10 cellular contexts compared by ENCODE assay signal in the genomic region with DNA sequence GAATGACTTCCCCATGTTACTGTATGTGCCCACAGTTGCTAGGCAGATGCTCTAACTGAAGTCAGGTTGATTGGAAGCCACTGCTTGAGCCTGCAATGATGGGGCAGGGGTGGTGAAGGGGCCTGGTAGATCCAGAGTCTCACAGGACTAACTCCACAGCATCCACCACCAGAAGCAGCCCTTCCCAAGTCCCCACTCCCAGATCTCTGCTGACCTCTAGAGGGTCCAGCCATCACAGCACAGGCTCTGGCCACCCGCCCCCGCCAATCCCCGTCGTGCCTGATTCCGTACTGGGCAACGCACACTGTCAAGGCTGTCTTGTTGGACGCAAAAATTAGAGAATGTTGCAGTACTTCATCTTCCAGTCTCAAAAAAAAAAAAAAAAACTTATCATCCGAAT.
A peak's percentile ranks its signal among the peaks of the same experiment; 100 is the strongest.
DNase-seq lines count a peak whose midpoint lies in the region; ATAC-seq, FAIRE-seq and TF ChIP-seq lines count a peak whose summit lies in the region.
"Had no signal": no experiment of that assay in that cellular context is flagged by ENCODE, and none has a peak within 500 bp of the region (broad histone marks: within the 10 kb centered on the region; RNA-seq: fewer than 3 reads in every experiment).

No MANE protein-coding gene starts in this region.

- CTCF ChIA-PET in A673 (lab: Charles Lee), result no interaction called here

- TF ChIP-seq POLR2A in H54 (IDR thresholded peaks at IDR 0.05; ENCODE audit: low read depth, low read length), result no peak

- peak; percentile 4 for DNase-seq in A673 (ENCODE audit: low spot score)
- DNase-seq in H54 (ENCODE audit: insufficient read length, low spot score), result peak; percentile 18
- DNase-seq in adipocyte (ENCODE audit: low read depth), result peak; percentile 42
- peak; percentile 24 for DNase-seq in hepatic stellate cell (ENCODE audit: low spot score)
- no peak for DNase-seq in T-helper 17 cell
- DNase-seq in activated T-cell treated with anti-CD3 and anti-CD28 coated beads, Interleukin-2, amount 50 U/mL, for 24 hours, result no peak
- no peak for DNase-seq in stimulated activated CD8-positive, alpha-beta memory T cell treated with anti-CD3 and anti-CD28 coated beads, Interleukin-4, amount 100 ng/mL, for 48 hours
- DNase-seq: NCI-H510A; stimulated activated CD4-positive, alpha-beta T cell treated with anti-CD3 and anti-CD28 coated beads, Interleukin-12 subunit alpha, Interleukin-12 subunit beta, amount 100 ng/mL, for 4 hours had no signal

- no peak overlapping the region for H3K9ac ChIP-seq in adipocyte (ENCODE audit: low read length)

- H3K27me3 ChIP-seq in A673 (replicated peaks; ENCODE audit: insufficient read depth, low read depth, low read length, poor library complexity) (peaks cover 48% of the 10 kb centered on the region), adipocyte (replicated peaks; ENCODE audit: control insufficient read depth, insufficient read depth, low read length) (peaks cover 16% of the 10 kb centered on the region)

- intact Hi-C loops in A673 (cut with micrococcal nuclease; ENCODE audit: unreplicated experiment), result loop anchor here (10.0 kb wide), 1 partner anchor 552 kb away; no protein-coding TSS in a partner anchor

- no peaks in the 10 kb centered on the region for H3K36me3 Mint-ChIP-seq in T-helper 17 cell (ENCODE audit: low read depth)
- no peaks in the 10 kb centered on the region for H3K36me3 Mint-ChIP-seq in activated T-cell treated with anti-CD3 and anti-CD28 coated beads, Interleukin-2, amount 50 U/mL, for 24 hours (ENCODE audit: low read depth)

- no peak; the same call in 1 of the 2 replicates for TF ChIP-seq CTCF in A673 (conservative IDR thresholded peaks at IDR 0.05; ENCODE audit: low read depth, low read length)

- POLR2A ChIA-PET in A673 (lab: Charles Lee; ENCODE audit: low non-redundant PET), result no interaction called here

- BruUV-seq in A673 (replicated peaks; lab: Mats Ljungman, UMichigan), result no TSS peak

- ATAC-seq in HG02763 (IDR thresholded peaks at IDR 0.05; ENCODE audit: unreplicated experiment) (no peak), T-helper 17 cell (no peak)

- H3K27me3 Mint-ChIP-seq in T-helper 17 cell, result peaks cover 17% of the 10 kb centered on the region
- no peaks in the 10 kb centered on the region for H3K27me3 Mint-ChIP-seq in activated T-cell treated with anti-CD3 and anti-CD28 coated beads, Interleukin-2, amount 50 U/mL, for 24 hours

- H3K9me3 ChIP-seq in A673 (ENCODE audit: low read depth, low read length, poor library complexity, severe bottlenecking), result no peaks in the 10 kb centered on the region
- no peaks in the 10 kb centered on the region for H3K9me3 ChIP-seq in adipocyte (ENCODE audit: control insufficient read depth, low read length)
- no peaks in the 10 kb centered on the region for H3K9me3 ChIP-seq in T-helper 17 cell (ENCODE audit: control insufficient read depth, low read length, poor library complexity, severe bottlenecking)

- H3K4me3 Mint-ChIP-seq in T-helper 17 cell, result no peak overlapping the region
- no peak overlapping the region for H3K4me3 Mint-ChIP-seq in activated T-cell treated with anti-CD3 and anti-CD28 coated beads, Interleukin-2, amount 50 U/mL, for 24 hours

- H3K27ac Mint-ChIP-seq in T-helper 17 cell, result no peak overlapping the region
- H3K27ac Mint-ChIP-seq in activated T-cell treated with anti-CD3 and anti-CD28 coated beads, Interleukin-2, amount 50 U/mL, for 24 hours, result no peak overlapping the region

- H3K27ac ChIP-seq in A673 (ENCODE audit: low read depth, low read length, poor library complexity, severe bottlenecking), result no peak overlapping the region

- no peaks in the 10 kb centered on the region for H3K4me1 ChIP-seq in A673 (ENCODE audit: insufficient read depth, low read length, poor library complexity, severe bottlenecking)
- H3K4me1 ChIP-seq in adipocyte (ENCODE audit: control insufficient read depth, insufficient read depth, low read length), result no peaks in the 10 kb centered on the region

- H3K4me3 ChIP-seq in A673 (ENCODE audit: low read depth, low read length, poor library complexity, severe bottlenecking) (no peak overlapping the region), adipocyte (ENCODE audit: low read length) (no peak overlapping the region)

- no peaks in the 10 kb centered on the region for H3K4me1 Mint-ChIP-seq in T-helper 17 cell
- no peaks in the 10 kb centered on the region for H3K4me1 Mint-ChIP-seq in activated T-cell treated with anti-CD3 and anti-CD28 coated beads, Interleukin-2, amount 50 U/mL, for 24 hours (ENCODE audit: low read depth)

- no peaks in the 10 kb centered on the region for H3K9me3 Mint-ChIP-seq in activated T-cell treated with anti-CD3 and anti-CD28 coated beads, Interleukin-2, amount 50 U/mL, for 24 hours

- no peaks in the 10 kb centered on the region for H3K36me3 ChIP-seq in A673 (ENCODE audit: insufficient read depth, low read length, poor library complexity, severe bottlenecking)
- no peaks in the 10 kb centered on the region for H3K36me3 ChIP-seq in adipocyte (ENCODE audit: control insufficient read depth, insufficient read depth, low read length, severe bottlenecking)

- FAIRE-seq in H54 (lab: Jason Lieb, UNC), result no peak

Comparison
In these comparisons a context has a peak if more than half of its experiments do, and no peak if none do; other contexts are left out.
1. DNase-seq: peak in A673 (single experiment), H54 (single experiment), adipocyte (single experiment) and hepatic stellate cell (single experiment); none in T-helper 17 cell (0 of 3), activated T-cell treated with anti-CD3 and anti-CD28 coated beads, Interleukin-2, amount 50 U/mL, for 24 hours (single experiment) and stimulated activated CD8-positive, alpha-beta memory T cell treated with anti-CD3 and anti-CD28 coated beads, Interleukin-4, amount 100 ng/mL, for 48 hours (single experiment).